22 cellular contexts compared by ENCODE assay signal in genomic region chr3:51708216-51708845, GRCh38. TPM values are rescaled to one million over a fixed set of nuclear protein-coding genes. Genes with fewer than 3 reads are reported as not detected.
DNase-seq lines count a peak whose midpoint lies in the region; ATAC-seq and TF ChIP-seq lines count a peak whose summit lies in the region.
"Had no signal": no experiment of that assay in that cellular context is flagged by ENCODE, and none has a peak within 500 bp of the region (broad histone marks: within the 10 kb centered on the region; RNA-seq: fewer than 3 reads in every experiment).

No MANE protein-coding gene starts in this region.

- ATAC-seq in activated CD8-positive, alpha-beta memory T cell treated with anti-CD3 and anti-CD28 coated beads, Interleukin-2, amount 10 ng/mL, durations not matched to agents 7 days and 5 days = no peak
- no peak for ATAC-seq in RWPE2 (ENCODE audit: low read depth)
- ATAC-seq in HG02973 (IDR thresholded peaks at IDR 0.05; ENCODE audit: unreplicated experiment) = no peak
- no peak for ATAC-seq in GM21447 (IDR thresholded peaks at IDR 0.05; ENCODE audit: unreplicated experiment)
- ATAC-seq: left colon had no signal

- no peak for TF ChIP-seq POLR2A in testis (IDR thresholded peaks at IDR 0.05)

- no peak overlapping the region for H3K27ac Mint-ChIP-seq in activated CD8-positive, alpha-beta memory T cell treated with anti-CD3 and anti-CD28 coated beads, Interleukin-2, amount 10 ng/mL, durations not matched to agents 7 days and 5 days

- no peaks in the 10 kb centered on the region for H3K4me1 ChIP-seq in RWPE2 (ENCODE audit: insufficient read depth, poor library complexity, severe bottlenecking)
- peaks cover 6% of the 10 kb centered on the region for H3K4me1 ChIP-seq in testis
- H3K4me1 ChIP-seq: colonic mucosa had no signal

- TF ChIP-seq CTCF in RWPE2 (IDR thresholded peaks at IDR 0.05; ENCODE audit: poor library complexity, severe bottlenecking) (no peak), testis (IDR thresholded peaks at IDR 0.05) (no peak)

- peaks cover 7% of the 10 kb centered on the region for H3K36me3 Mint-ChIP-seq in activated CD8-positive, alpha-beta memory T cell treated with anti-CD3 and anti-CD28 coated beads, Interleukin-2, amount 10 ng/mL, durations not matched to agents 7 days and 5 days
- H3K36me3 Mint-ChIP-seq: activated naive CD4-positive, alpha-beta T cell treated with anti-CD3 and anti-CD28 coated beads, Interleukin-2, amount 50 U/mL, for 24 hours had no signal

- intact Hi-C loops in testis (cut with DNase I; ENCODE audit: low total_unique reads) = no loop called here

- CTCF ChIA-PET in activated CD8-positive, alpha-beta memory T cell treated with anti-CD3 and anti-CD28 coated beads, Interleukin-2, amount 10 ng/mL, durations not matched to agents 7 days and 5 days (lab: Charles Lee) = no interaction called here

- H3K27ac ChIP-seq in RWPE2 (ENCODE audit: poor library complexity, severe bottlenecking) (no peak overlapping the region), testis (no peak overlapping the region)
- H3K27ac ChIP-seq: colonic mucosa, KMS-11, right atrium auricular region had no signal

- no peaks in the 10 kb centered on the region for H3K9me3 Mint-ChIP-seq in activated CD8-positive, alpha-beta memory T cell treated with anti-CD3 and anti-CD28 coated beads, Interleukin-2, amount 10 ng/mL, durations not matched to agents 7 days and 5 days (ENCODE audit: low read depth)
- H3K9me3 Mint-ChIP-seq: activated naive CD4-positive, alpha-beta T cell treated with anti-CD3 and anti-CD28 coated beads, Interleukin-2, amount 50 U/mL, for 24 hours had no signal

- WGBS in testis, 2 donors = 73 to 77% methylated on average over 1 to 3 of the region's 3 CpGs

- H3K27me3 Mint-ChIP-seq in activated CD8-positive, alpha-beta memory T cell treated with anti-CD3 and anti-CD28 coated beads, Interleukin-2, amount 10 ng/mL, durations not matched to agents 7 days and 5 days = peaks cover 8% of the 10 kb centered on the region
- H3K27me3 Mint-ChIP-seq: activated naive CD4-positive, alpha-beta T cell treated with anti-CD3 and anti-CD28 coated beads, Interleukin-2, amount 50 U/mL, for 24 hours had no signal

- H3K27me3 ChIP-seq in RWPE2 (ENCODE audit: insufficient read depth, poor library complexity, severe bottlenecking) (peaks cover 8% of the 10 kb centered on the region), testis (no peaks in the 10 kb centered on the region)
- H3K27me3 ChIP-seq: colonic mucosa, right atrium auricular region had no signal

- H3K4me3 Mint-ChIP-seq in activated CD8-positive, alpha-beta memory T cell treated with anti-CD3 and anti-CD28 coated beads, Interleukin-2, amount 10 ng/mL, durations not matched to agents 7 days and 5 days = no peak overlapping the region
- H3K4me3 Mint-ChIP-seq: activated naive CD4-positive, alpha-beta T cell treated with anti-CD3 and anti-CD28 coated beads, Interleukin-2, amount 50 U/mL, for 24 hours had no signal

- H3K9me3 ChIP-seq in RWPE2 (ENCODE audit: severe bottlenecking) (no peaks in the 10 kb centered on the region), testis (no peaks in the 10 kb centered on the region)
- H3K9me3 ChIP-seq: colonic mucosa, right atrium auricular region had no signal

- no peak overlapping the region for H3K4me3 ChIP-seq in RWPE2 (ENCODE audit: severe bottlenecking)
- H3K4me3 ChIP-seq in testis = no peak overlapping the region
- H3K4me3 ChIP-seq: colonic mucosa, right atrium auricular region had no signal

- DNase-seq in activated CD8-positive, alpha-beta memory T cell treated with anti-CD3 and anti-CD28 coated beads, Interleukin-2, amount 50 U/mL, for 48 hours = peak; percentile 41
- no peak for DNase-seq in activated CD8-positive, alpha-beta memory T cell treated with anti-CD3 and anti-CD28 coated beads, Interleukin-2, amount 10 ng/mL, durations not matched to agents 7 days and 5 days
- DNase-seq in RWPE2 (ENCODE audit: low spot score) (peak; percentile 8), islet precursor cell (peak; percentile 35), testis (peak; percentile 11), Ammon's horn (ENCODE audit: low spot score) (no peak)
- DNase-seq: activated T-cell treated with anti-CD3 and anti-CD28 coated beads for 4 hours; colonic mucosa; foreskin melanocyte; NCI-H1048; NCI-H748 treated with DMSO at 0.1 percent for 48 hours; nucleus accumbens; stimulated activated naive CD4-positive, alpha-beta T cell treated with Interleukin-2 at 50 U/mL for 16 hours; trophoblast cell had no signal

- H3K4me1 Mint-ChIP-seq in activated CD8-positive, alpha-beta memory T cell treated with anti-CD3 and anti-CD28 coated beads, Interleukin-2, amount 10 ng/mL, durations not matched to agents 7 days and 5 days = peaks cover 3% of the 10 kb centered on the region

- no peaks in the 10 kb centered on the region for H3K36me3 ChIP-seq in RWPE2 (ENCODE audit: low read depth)
- no peaks in the 10 kb centered on the region for H3K36me3 ChIP-seq in testis (ENCODE audit: low read depth, missing control alignments)
- H3K36me3 ChIP-seq: colonic mucosa had no signal

RNA-seq across cellular contexts. Expression of gene GRM2, which starts 1.5 kb away (rescaled TPM):
- under 1 TPM; 0.52 to 0.55 TPM for total RNA-seq in activated CD8-positive, alpha-beta memory T cell treated with anti-CD3 and anti-CD28 coated beads, Interleukin-2, amount 10 ng/mL, durations not matched to agents 7 days and 5 days
- 10 to 100 TPM; 16.9 to 34.7 TPM for total RNA-seq in testis
- 10.7 TPM for polyA plus RNA-seq in testis (ENCODE audit: insufficient read depth, low read depth, low replicate concordance)
- total RNA-seq: epithelial cell of proximal tubule, left colon, SK-MEL-5 had no signal

RNA-seq across cellular contexts. Expression of gene TEX264, which starts 37.3 kb away (rescaled TPM):
- 10 to 100 TPM; 58.8 to 66.5 TPM for total RNA-seq in activated CD8-positive, alpha-beta memory T cell treated with anti-CD3 and anti-CD28 coated beads, Interleukin-2, amount 10 ng/mL, durations not matched to agents 7 days and 5 days
- 100 to 1,000 TPM; 241 to 251 TPM for total RNA-seq in testis
- 252 TPM for polyA plus RNA-seq in testis (ENCODE audit: insufficient read depth, low read depth, low replicate concordance)

Comparison
In these comparisons a context has a peak if more than half of its experiments do, and no peak if none do; other contexts are left out.
1. DNase-seq: peak in activated CD8-positive, alpha-beta memory T cell treated with anti-CD3 and anti-CD28 coated beads, Interleukin-2, amount 50 U/mL, for 48 hours (single experiment), RWPE2 (single experiment), islet precursor cell (single experiment) and testis (single experiment); none in activated CD8-positive, alpha-beta memory T cell treated with anti-CD3 and anti-CD28 coated beads, Interleukin-2, amount 10 ng/mL, durations not matched to agents 7 days and 5 days (single experiment) and Ammon's horn (single experiment).
2. RNA of gene GRM2, which starts 1.5 kb away (total RNA-seq): 16.9 to 34.7 TPM in testis; 0.52 to 0.55 TPM in activated CD8-positive, alpha-beta memory T cell treated with anti-CD3 and anti-CD28 coated beads, Interleukin-2, amount 10 ng/mL, durations not matched to agents 7 days and 5 days; every median in the first group is over 10 times any median in the second.